ENCODE assay signal across 11 cellular contexts in the genomic region with DNA sequence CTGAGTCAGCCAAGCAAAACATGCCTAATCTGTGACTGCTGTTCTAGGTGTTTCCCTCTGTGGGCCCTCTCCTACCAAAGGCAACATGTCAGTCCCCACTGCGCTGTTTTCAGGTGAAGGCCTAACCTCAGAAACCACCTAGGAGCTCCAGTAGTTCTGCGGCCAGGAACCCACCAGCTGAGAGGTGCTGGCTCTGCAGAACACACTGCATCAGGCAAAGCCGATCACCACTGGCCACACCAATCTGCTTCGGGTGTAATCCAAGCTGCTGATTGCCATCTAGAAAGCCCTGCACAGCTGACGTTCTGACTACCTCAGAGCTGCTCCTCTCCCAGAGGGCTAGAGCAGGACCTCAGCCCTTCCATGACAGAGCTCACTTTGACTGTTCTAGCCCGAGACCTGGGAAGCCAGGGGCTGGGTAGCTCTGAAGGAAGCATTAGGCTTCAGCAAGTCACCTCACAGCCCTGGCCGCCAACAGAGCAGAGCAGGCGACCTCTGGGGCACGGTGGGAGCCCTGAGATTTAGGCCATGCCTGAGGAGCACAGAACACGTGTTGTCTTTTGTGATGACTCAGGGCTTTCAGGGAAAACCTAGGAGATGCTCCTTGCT. TPM values are rescaled to one million over a fixed set of nuclear protein-coding genes. Genes with fewer than 3 reads are reported as not detected.
DNase-seq lines count a peak whose midpoint lies in the region; ATAC-seq and TF ChIP-seq lines count a peak whose summit lies in the region.
"Had no signal": no experiment of that assay in that cellular context is flagged by ENCODE, and none has a peak within 500 bp of the region (broad histone marks: within the 10 kb centered on the region; RNA-seq: fewer than 3 reads in every experiment).

No MANE protein-coding gene starts in this region.

- DNase-seq in CD8-positive, alpha-beta T cell: peak in 5 of 7 experiments; percentile 34 to 74 (median 54)
- DNase-seq in activated naive CD8-positive, alpha-beta T cell treated with anti-CD3 and anti-CD28 coated beads for 36 hours: peak; percentile 50
- DNase-seq in NCI-H2081 treated with DMSO at 0.1 percent for 48 hours (lab: John Stamatoyannopoulos, UW) (no peak), posterior vena cava (ENCODE audit: low spot score) (no peak), middle frontal gyrus (ENCODE audit: extremely low spot score, low spot score) (no peak)
- DNase-seq: NCI-H2227 treated with DMSO at 0.1 percent for 48 hours, spleen had no signal

- peak overlapping the region; percentile 43 for H3K4me3 Mint-ChIP-seq in CD8-positive, alpha-beta T cell
- peak overlapping the region; percentile 14 for H3K4me3 Mint-ChIP-seq in T-helper 1 cell treated with Interleukin-12 subunit alpha and Interleukin-12 subunit beta and Interleukin-4 antibody, amounts not matched to agents 30 μg/mL and 1 μg/mL, for 36 hours
- no peak overlapping the region for H3K4me3 Mint-ChIP-seq in activated naive CD8-positive, alpha-beta T cell treated with anti-CD3 and anti-CD28 coated beads for 36 hours

- no peaks in the 10 kb centered on the region for H3K27me3 Mint-ChIP-seq in CD8-positive, alpha-beta T cell (ENCODE audit: low read depth)
- no peaks in the 10 kb centered on the region for H3K27me3 Mint-ChIP-seq in T-helper 1 cell treated with Interleukin-12 subunit alpha and Interleukin-12 subunit beta and Interleukin-4 antibody, amounts not matched to agents 30 μg/mL and 1 μg/mL, for 36 hours (ENCODE audit: low read depth)
- no peaks in the 10 kb centered on the region for H3K27me3 Mint-ChIP-seq in activated naive CD8-positive, alpha-beta T cell treated with anti-CD3 and anti-CD28 coated beads for 36 hours

- H2AFZ ChIP-seq in parathyroid adenoma: peak overlapping the region; percentile 1

- POLR2A ChIA-PET in CD8-positive, alpha-beta T cell (lab: Charles Lee): interaction anchor here (0.7 to 2.4 kb wide), 5 partner anchors 9 to 24 kb away, joined by 3 to 19 read pairs (median 4); a partner anchor contains a TSS

- H3K9me3 ChIP-seq in CD8-positive, alpha-beta T cell (ENCODE audit: low read length): no peaks in the 10 kb centered on the region
- H3K9me3 ChIP-seq in parathyroid adenoma (ENCODE audit: control insufficient read depth, low read length): no peaks in the 10 kb centered on the region
- H3K9me3 ChIP-seq: spleen had no signal

- intact Hi-C loops in CD8-positive, alpha-beta T cell (cut with DNase I, micrococcal nuclease): loop anchor here in 1 of 2 experiments (1.0 kb wide), 1 partner anchor 10 kb away; no protein-coding TSS in a partner anchor
- intact Hi-C loops in posterior vena cava (cut with DNase I): no loop called here

- CTCF ChIA-PET in CD8-positive, alpha-beta T cell (lab: Charles Lee): interaction anchor here (0.6 to 10.6 kb wide), 6 partner anchors 10 to 136 kb away, joined by 3 to 115 read pairs (median 8); no protein-coding TSS in a partner anchor

- H3K4me1 Mint-ChIP-seq in CD8-positive, alpha-beta T cell (ENCODE audit: low read depth): peaks cover 73% of the 10 kb centered on the region
- H3K4me1 Mint-ChIP-seq in T-helper 1 cell treated with Interleukin-12 subunit alpha and Interleukin-12 subunit beta and Interleukin-4 antibody, amounts not matched to agents 30 μg/mL and 1 μg/mL, for 36 hours (ENCODE audit: low read depth): peaks cover 48% of the 10 kb centered on the region
- H3K4me1 Mint-ChIP-seq in activated naive CD8-positive, alpha-beta T cell treated with anti-CD3 and anti-CD28 coated beads for 36 hours: peaks cover 74% of the 10 kb centered on the region

- no peak overlapping the region for H3K9ac ChIP-seq in parathyroid adenoma

- no peaks in the 10 kb centered on the region for H3K9me3 Mint-ChIP-seq in CD8-positive, alpha-beta T cell
- H3K9me3 Mint-ChIP-seq in T-helper 1 cell treated with Interleukin-12 subunit alpha and Interleukin-12 subunit beta and Interleukin-4 antibody, amounts not matched to agents 30 μg/mL and 1 μg/mL, for 36 hours: no peaks in the 10 kb centered on the region
- H3K9me3 Mint-ChIP-seq in activated naive CD8-positive, alpha-beta T cell treated with anti-CD3 and anti-CD28 coated beads for 36 hours: no peaks in the 10 kb centered on the region

- peaks cover 78% of the 10 kb centered on the region for H3K4me1 ChIP-seq in CD8-positive, alpha-beta T cell (ENCODE audit: insufficient read depth, low read length)
- H3K4me1 ChIP-seq in parathyroid adenoma: peaks cover 8% of the 10 kb centered on the region

- no peak overlapping the region for H3K4me2 ChIP-seq in parathyroid adenoma (ENCODE audit: low read length)

- H3K36me3 ChIP-seq in CD8-positive, alpha-beta T cell (ENCODE audit: insufficient read depth, low read length): peaks cover 22% of the 10 kb centered on the region
- no peaks in the 10 kb centered on the region for H3K36me3 ChIP-seq in parathyroid adenoma (ENCODE audit: control insufficient read depth, insufficient read depth, low read length)

- H3K4me3 ChIP-seq in CD8-positive, alpha-beta T cell (ENCODE audit: low read depth, low read length): no peak overlapping the region
- H3K4me3 ChIP-seq in parathyroid adenoma (ENCODE audit: low read depth, low read length): no peak overlapping the region
- H3K4me3 ChIP-seq: spleen had no signal

- TF ChIP-seq CTCF in CD8-positive, alpha-beta T cell (IDR thresholded peaks at IDR 0.05): no peak
- no peak for TF ChIP-seq CTCF in parathyroid adenoma (IDR thresholded peaks at IDR 0.05)

- ATAC-seq in CD8-positive, alpha-beta T cell: peak; percentile 68
- ATAC-seq in GM21825 (IDR thresholded peaks at IDR 0.05; ENCODE audit: unreplicated experiment): no peak

- H3K27ac ChIP-seq in CD8-positive, alpha-beta T cell (ENCODE audit: low read depth, low read length): no peak overlapping the region
- peak overlapping the region; percentile 4 for H3K27ac ChIP-seq in parathyroid adenoma

- peaks cover 81% of the 10 kb centered on the region for H3K36me3 Mint-ChIP-seq in CD8-positive, alpha-beta T cell
- H3K36me3 Mint-ChIP-seq in T-helper 1 cell treated with Interleukin-12 subunit alpha and Interleukin-12 subunit beta and Interleukin-4 antibody, amounts not matched to agents 30 μg/mL and 1 μg/mL, for 36 hours (ENCODE audit: low read depth): peaks cover 35% of the 10 kb centered on the region
- peaks cover 27% of the 10 kb centered on the region for H3K36me3 Mint-ChIP-seq in activated naive CD8-positive, alpha-beta T cell treated with anti-CD3 and anti-CD28 coated beads for 36 hours

- H3K27ac Mint-ChIP-seq in CD8-positive, alpha-beta T cell: peak overlapping the region; percentile 85
- H3K27ac Mint-ChIP-seq in T-helper 1 cell treated with Interleukin-12 subunit alpha and Interleukin-12 subunit beta and Interleukin-4 antibody, amounts not matched to agents 30 μg/mL and 1 μg/mL, for 36 hours: peak overlapping the region; percentile 80
- peak overlapping the region; percentile 68 for H3K27ac Mint-ChIP-seq in activated naive CD8-positive, alpha-beta T cell treated with anti-CD3 and anti-CD28 coated beads for 36 hours

- no peaks in the 10 kb centered on the region for H3K79me2 ChIP-seq in parathyroid adenoma

- H3K27me3 ChIP-seq in CD8-positive, alpha-beta T cell (ENCODE audit: insufficient read depth, low read length): no peaks in the 10 kb centered on the region
- H3K27me3 ChIP-seq in parathyroid adenoma (ENCODE audit: control insufficient read depth, insufficient read depth, low read length): no peaks in the 10 kb centered on the region
- H3K27me3 ChIP-seq: spleen had no signal

RNA-seq across cellular contexts. Expression of a gene that starts 14.8 kb away (rescaled TPM):
- 10 to 100 TPM; 28.4 to 28.9 TPM for total RNA-seq in CD8-positive, alpha-beta T cell
- total RNA-seq in activated naive CD8-positive, alpha-beta T cell treated with anti-CD3 and anti-CD28 coated beads for 36 hours: 10 to 100 TPM; 16.5 to 17.4 TPM
- total RNA-seq in posterior vena cava: 10 to 100 TPM; 70.1 to 78.8 TPM

RNA-seq across cellular contexts. Expression of a gene that starts 48.1 kb away (rescaled TPM):
- total RNA-seq in CD8-positive, alpha-beta T cell: 100 to 1,000 TPM; 152 to 154 TPM
- 10 to 100 TPM; 45.9 to 49.7 TPM for total RNA-seq in activated naive CD8-positive, alpha-beta T cell treated with anti-CD3 and anti-CD28 coated beads for 36 hours
- 10 to 100 TPM; 23.4 to 24.4 TPM for total RNA-seq in posterior vena cava

RNA-seq across cellular contexts. Expression of a gene that starts 51.4 kb away (rescaled TPM):
- under 1 TPM in 1 of 2 experiments, not detected in 1; 0.11 TPM for total RNA-seq in CD8-positive, alpha-beta T cell
- total RNA-seq in activated naive CD8-positive, alpha-beta T cell treated with anti-CD3 and anti-CD28 coated beads for 36 hours: under 1 TPM in 1 of 2 experiments, not detected in 1; 0.12 TPM
- total RNA-seq in posterior vena cava: 10 to 100 TPM; 34.2 to 36.7 TPM
- total RNA-seq: SK-MEL-5 had no signal

Comparison
In these comparisons a context has a peak if more than half of its experiments do, and no peak if none do; other contexts are left out.
1. DNase-seq: peak in CD8-positive, alpha-beta T cell (5 of 7) and activated naive CD8-positive, alpha-beta T cell treated with anti-CD3 and anti-CD28 coated beads for 36 hours (single experiment); none in NCI-H2081 treated with DMSO at 0.1 percent for 48 hours (single experiment), posterior vena cava (single experiment) and middle frontal gyrus (single experiment).
2. RNA of a gene that starts 51.4 kb away (total RNA-seq): 34.2 to 36.7 TPM in posterior vena cava; 0.12 TPM in activated naive CD8-positive, alpha-beta T cell treated with anti-CD3 and anti-CD28 coated beads for 36 hours and 0.11 TPM in CD8-positive, alpha-beta T cell; every median in the first group is over 10 times any median in the second.
3. Peak in every context shown above with its lines, with median percentiles within 50 percentile points of each other: H3K27ac Mint-ChIP-seq.